In genomic region chr14:71497645-71498086, GRCh38 we compare ENCODE assay signal across 9 cellular contexts.
DNase-seq lines count a peak whose midpoint lies in the region; ATAC-seq and TF ChIP-seq lines count a peak whose summit lies in the region.
"Had no signal": no experiment of that assay in that cellular context is flagged by ENCODE, and none has a peak within 500 bp of the region (broad histone marks: within the 10 kb centered on the region; RNA-seq: fewer than 3 reads in every experiment).

No MANE protein-coding gene starts in this region.

- peaks cover 16% of the 10 kb centered on the region for H3K4me1 Mint-ChIP-seq in MCF 10A (ENCODE audit: insufficient read depth, unreplicated experiment)
- peaks cover 34% of the 10 kb centered on the region for H3K4me1 Mint-ChIP-seq in stimulated activated naive CD8-positive, alpha-beta T cell treated with anti-CD3 and anti-CD28 coated beads, Interleukin-15, Interleukin-2, amounts not matched to agents 100 ng/mL and 50 ng/mL, for 24 hours (ENCODE audit: low read depth)

- POLR2A ChIA-PET in MCF 10A (lab: Yijun Ruan, JAX): interaction anchor here (0.6 to 2.2 kb wide), 4 partner anchors 11 to 124 kb away, joined by 3 to 11 read pairs (median 4); no protein-coding TSS in a partner anchor

- no peak overlapping the region for H3K4me3 Mint-ChIP-seq in MCF 10A (ENCODE audit: unreplicated experiment)
- no peak overlapping the region for H3K4me3 Mint-ChIP-seq in stimulated activated naive CD8-positive, alpha-beta T cell treated with anti-CD3 and anti-CD28 coated beads, Interleukin-15, Interleukin-2, amounts not matched to agents 100 ng/mL and 50 ng/mL, for 24 hours

- no peaks in the 10 kb centered on the region for H3K36me3 Mint-ChIP-seq in MCF 10A (ENCODE audit: insufficient read depth, unreplicated experiment)
- H3K36me3 Mint-ChIP-seq in stimulated activated naive CD8-positive, alpha-beta T cell treated with anti-CD3 and anti-CD28 coated beads, Interleukin-15, Interleukin-2, amounts not matched to agents 100 ng/mL and 50 ng/mL, for 24 hours (ENCODE audit: low read depth): peaks cover 13% of the 10 kb centered on the region

- no peaks in the 10 kb centered on the region for H3K9me3 ChIP-seq in breast epithelium
- H3K9me3 ChIP-seq in RWPE2 (ENCODE audit: severe bottlenecking): no peaks in the 10 kb centered on the region
- H3K9me3 ChIP-seq in WERI-Rb-1 (ENCODE audit: severe bottlenecking): no peaks in the 10 kb centered on the region
- H3K9me3 ChIP-seq: neutrophil had no signal

- H3K27ac Mint-ChIP-seq in MCF 10A (ENCODE audit: low read depth, unreplicated experiment): peak overlapping the region; percentile 4
- peak overlapping the region; percentile 17 for H3K27ac Mint-ChIP-seq in stimulated activated naive CD8-positive, alpha-beta T cell treated with anti-CD3 and anti-CD28 coated beads, Interleukin-15, Interleukin-2, amounts not matched to agents 100 ng/mL and 50 ng/mL, for 24 hours

- BruUV-seq in MCF 10A (replicated peaks; lab: Mats Ljungman, UMichigan): no TSS peak

- intact Hi-C loops in MCF 10A (cut with micrococcal nuclease) (no loop called here), breast epithelium (cut with DNase I; ENCODE audit: low total_unique reads) (loop anchor here (10.0 kb wide), 1 partner anchor 1713 kb away; no protein-coding TSS in a partner anchor)

- TF ChIP-seq CTCF in MCF 10A (IDR thresholded peaks at IDR 0.05; ENCODE audit: unreplicated experiment) (no peak), breast epithelium (IDR thresholded peaks at IDR 0.05) (no peak), RWPE2 (IDR thresholded peaks at IDR 0.05; ENCODE audit: poor library complexity, severe bottlenecking) (no peak), WERI-Rb-1 (IDR thresholded peaks at IDR 0.05; ENCODE audit: low read depth, low read length) (no peak)

- H3K9me3 Mint-ChIP-seq in MCF 10A (ENCODE audit: unreplicated experiment): no peaks in the 10 kb centered on the region
- H3K9me3 Mint-ChIP-seq in stimulated activated naive CD8-positive, alpha-beta T cell treated with anti-CD3 and anti-CD28 coated beads, Interleukin-15, Interleukin-2, amounts not matched to agents 100 ng/mL and 50 ng/mL, for 24 hours: no peaks in the 10 kb centered on the region

- ATAC-seq in HG03108 (IDR thresholded peaks at IDR 0.05; ENCODE audit: unreplicated experiment) (peak; percentile 81), RWPE2 (ENCODE audit: low read depth) (peak; percentile 72)

- no peak for TF ChIP-seq POLR2A in breast epithelium (IDR thresholded peaks at IDR 0.05)

- H3K27ac ChIP-seq in breast epithelium: no peak overlapping the region
- H3K27ac ChIP-seq in RWPE2 (ENCODE audit: poor library complexity, severe bottlenecking): peak overlapping the region; percentile 9
- H3K27ac ChIP-seq in WERI-Rb-1: no peak overlapping the region

- H3K4me1 ChIP-seq in breast epithelium: no peaks in the 10 kb centered on the region
- H3K4me1 ChIP-seq in RWPE2 (ENCODE audit: insufficient read depth, poor library complexity, severe bottlenecking): peaks cover 20% of the 10 kb centered on the region

- H3K4me3 ChIP-seq in breast epithelium (no peak overlapping the region), RWPE2 (ENCODE audit: severe bottlenecking) (no peak overlapping the region), WERI-Rb-1 (ENCODE audit: low read depth, low read length) (no peak overlapping the region)

- CTCF ChIA-PET in MCF 10A (lab: Yijun Ruan, JAX): interaction anchor here (1.5 kb wide), 1 partner anchor 12 kb away, joined by 4 read pairs; no protein-coding TSS in a partner anchor

- no peaks in the 10 kb centered on the region for H3K27me3 ChIP-seq in breast epithelium
- no peaks in the 10 kb centered on the region for H3K27me3 ChIP-seq in RWPE2 (ENCODE audit: insufficient read depth, poor library complexity, severe bottlenecking)
- H3K27me3 ChIP-seq in WERI-Rb-1 (ENCODE audit: insufficient read depth, low read depth, severe bottlenecking): no peaks in the 10 kb centered on the region
- H3K27me3 ChIP-seq: neutrophil had no signal

- DNase-seq in MCF 10A (ENCODE audit: unreplicated experiment): peak; percentile 39
- DNase-seq in breast epithelium (ENCODE audit: low spot score in 2 of 2): no peak
- no peak for DNase-seq in RWPE2 (ENCODE audit: low spot score)
- no peak for DNase-seq in stimulated activated CD4-positive, alpha-beta T cell treated with anti-CD3 and anti-CD28 coated beads, Interleukin-1b, Interleukin-23, amount 100 ng/mL, for 48 hours
- no peak for DNase-seq in WERI-Rb-1
- DNase-seq in LoVo (ENCODE audit: low spot score): no peak

- H3K27me3 Mint-ChIP-seq in MCF 10A (ENCODE audit: insufficient read depth, unreplicated experiment): no peaks in the 10 kb centered on the region
- H3K27me3 Mint-ChIP-seq in stimulated activated naive CD8-positive, alpha-beta T cell treated with anti-CD3 and anti-CD28 coated beads, Interleukin-15, Interleukin-2, amounts not matched to agents 100 ng/mL and 50 ng/mL, for 24 hours: no peaks in the 10 kb centered on the region

- H3K36me3 ChIP-seq in breast epithelium: no peaks in the 10 kb centered on the region
- H3K36me3 ChIP-seq in RWPE2 (ENCODE audit: low read depth): no peaks in the 10 kb centered on the region
- H3K36me3 ChIP-seq in WERI-Rb-1: no peaks in the 10 kb centered on the region
- H3K36me3 ChIP-seq: neutrophil had no signal
